In genomic region chr7:70545214-70545613, GRCh38 we compare ENCODE assay signal across 15 cellular contexts.
DNase-seq lines count a peak whose midpoint lies in the region; ATAC-seq lines count a peak whose summit lies in the region.
"Had no signal": no experiment of that assay in that cellular context is flagged by ENCODE, and none has a peak within 500 bp of the region (broad histone marks: within the 10 kb centered on the region; RNA-seq: fewer than 3 reads in every experiment).

No MANE protein-coding gene starts in this region.

- no peak overlapping the region for H3K27ac ChIP-seq in caudate nucleus (ENCODE audit: low read depth, low read length)

- no peak for ATAC-seq in HG03196 (IDR thresholded peaks at IDR 0.05; ENCODE audit: unreplicated experiment)
- ATAC-seq: PC-3 had no signal

- DNase-seq in NCI-H524 (lab: John Stamatoyannopoulos, UW): peak; percentile 10 to 40
- no peak for DNase-seq in NCI-H524 treated with DMSO at 0.1 percent for 48 hours (lab: John Stamatoyannopoulos, UW)
- DNase-seq in NAMALWA (ENCODE audit: low spot score): peak; percentile 36
- DNase-seq in kidney tubule cell (ENCODE audit: low spot score): peak; percentile 59
- no peak for DNase-seq in activated gamma-delta T cell (lab: John Stamatoyannopoulos, UW)
- no peak for DNase-seq in caudate nucleus (lab: John Stamatoyannopoulos, UW)
- DNase-seq: AML-193, Karpas-422, MV-4-11, NCI-H1694, NCI-H2081 treated with DMSO at 0.1 percent for 48 hours, NCI-H446 treated with DMSO at 0.1 percent for 48 hours, PC-3, Right ventricle myocardium superior had no signal

Comparison
In these comparisons a context has a peak if more than half of its experiments do, and no peak if none do; other contexts are left out.
1. DNase-seq: peak in NCI-H524 (2 of 2), NAMALWA (single experiment) and kidney tubule cell (single experiment); none in NCI-H524 treated with DMSO at 0.1 percent for 48 hours (single experiment), activated gamma-delta T cell (single experiment) and caudate nucleus (0 of 61).